9 cellular contexts compared by ENCODE assay signal in genomic region chr21:45550552-45551210, GRCh38. TPM values are rescaled to one million over a fixed set of nuclear protein-coding genes. Genes with fewer than 3 reads are reported as not detected.
DNase-seq lines count a peak whose midpoint lies in the region; ATAC-seq and TF ChIP-seq lines count a peak whose summit lies in the region.
"Had no signal": no experiment of that assay in that cellular context is flagged by ENCODE, and none has a peak within 500 bp of the region (broad histone marks: within the 10 kb centered on the region; RNA-seq: fewer than 3 reads in every experiment).

No MANE protein-coding gene starts in this region.

- H3K4me3 ChIP-seq in GM12875 (ENCODE audit: low read depth, low read length) (peak overlapping the region; percentile 21), vagina (no peak overlapping the region)
- H3K4me3 ChIP-seq in Jurkat, Clone E6-1 (ENCODE audit: low read length), result peak overlapping the region; percentile 41
- H3K4me3 ChIP-seq: cardiac muscle cell had no signal

- TF ChIP-seq POLR2A in vagina (IDR thresholded peaks at IDR 0.05), result no peak

- no peaks in the 10 kb centered on the region for H3K27me3 ChIP-seq in vagina
- H3K27me3 ChIP-seq: cardiac muscle cell had no signal

- H3K4me3 Mint-ChIP-seq in naive B cell, result peak overlapping the region; percentile 77 to 89 (median 82)

- peak overlapping the region in 5 of 6 donors; percentile 82 to 94 (median 89) for H3K27ac Mint-ChIP-seq in naive B cell

- DNase-seq in Jurkat, Clone E6-1 (ENCODE audit: low read depth, low spot score), result peak; percentile 90
- peak; percentile 70 for DNase-seq in activated effector memory CD4-positive, alpha-beta T cell treated with anti-CD3 and anti-CD28 coated beads, Interleukin-2, amount 50 U/mL, for 16 hours
- peak; percentile 73 for DNase-seq in naive B cell
- DNase-seq in vagina (ENCODE audit: extremely low spot score in 2 of 2), result no peak
- DNase-seq in T-helper 9 cell, result no peak
- no peak for DNase-seq in cortex of kidney (lab: John Stamatoyannopoulos, UW)
- DNase-seq in NCI-H2227 treated with DMSO at 0.1 percent for 48 hours (lab: John Stamatoyannopoulos, UW), result no peak

- ATAC-seq in naive B cell (ENCODE audit: low read depth in 2 of 2), result peak; percentile 70 to 80

- H3K36me3 ChIP-seq in vagina, result no peaks in the 10 kb centered on the region
- H3K36me3 ChIP-seq: cardiac muscle cell had no signal

- H3K27ac ChIP-seq in vagina, result no peak overlapping the region
- H3K27ac ChIP-seq: cardiac muscle cell had no signal

- no peaks in the 10 kb centered on the region for H3K36me3 Mint-ChIP-seq in naive B cell

- no peaks in the 10 kb centered on the region for H3K27me3 Mint-ChIP-seq in naive B cell

- H3K9me3 Mint-ChIP-seq in naive B cell, result no peaks in the 10 kb centered on the region

- H3K9me3 ChIP-seq in vagina, result no peaks in the 10 kb centered on the region

- TF ChIP-seq CTCF in GM12875 (IDR thresholded peaks at IDR 0.05; ENCODE audit: borderline replicate concordance, insufficient read depth, low read depth, low read length), result no peak
- no peak for TF ChIP-seq CTCF in vagina (IDR thresholded peaks at IDR 0.05)

- intact Hi-C loops in vagina (cut with DNase I), result loop anchor here (10.0 kb wide), 1 partner anchor 264 kb away; no protein-coding TSS in a partner anchor

- peaks cover 34 to 43% (median 36%) of the 10 kb centered on the region in 3 donors for H3K4me1 Mint-ChIP-seq in naive B cell

- no peaks in the 10 kb centered on the region for H3K4me1 ChIP-seq in vagina

RNA-seq across cellular contexts. Expression of gene SLC19A1, which starts 8.4 kb away (rescaled TPM):
- polyA plus RNA-seq in Jurkat, Clone E6-1 (2012; ENCODE audit: insufficient read depth, insufficient read length), result 36.5 TPM
- polyA plus RNA-seq in naive B cell (ENCODE audit: low read depth in 6 of 6), result 10 to 100 TPM in 1 of 6 donors, 1 to 10 TPM in 5; 2.9 to 20.0 (median 4.3) TPM
- 4.9 TPM for total RNA-seq in vagina

Comparison
In these comparisons a context has a peak if more than half of its experiments do, and no peak if none do; other contexts are left out.
1. H3K4me3 ChIP-seq: peak in GM12875 (single experiment) and Jurkat, Clone E6-1 (single experiment); none in vagina (0 of 2).
2. DNase-seq: peak in Jurkat, Clone E6-1 (single experiment), activated effector memory CD4-positive, alpha-beta T cell treated with anti-CD3 and anti-CD28 coated beads, Interleukin-2, amount 50 U/mL, for 16 hours (single experiment) and naive B cell (single experiment); none in vagina (0 of 2), T-helper 9 cell (single experiment), cortex of kidney (single experiment) and NCI-H2227 treated with DMSO at 0.1 percent for 48 hours (single experiment).